14 cellular contexts compared by ENCODE assay signal in genomic region chr9:137032893-137033292, GRCh38. TPM values are rescaled to one million over a fixed set of nuclear protein-coding genes. Genes with fewer than 3 reads are reported as not detected.
DNase-seq lines count a peak whose midpoint lies in the region; ATAC-seq and TF ChIP-seq lines count a peak whose summit lies in the region.
"Had no signal": no experiment of that assay in that cellular context is flagged by ENCODE, and none has a peak within 500 bp of the region (broad histone marks: within the 10 kb centered on the region; RNA-seq: fewer than 3 reads in every experiment).

No MANE protein-coding gene starts in this region.

- ATAC-seq in activated CD8-positive, alpha-beta T cell treated with anti-CD3 and anti-CD28 coated beads, Interleukin-2, amount 10 ng/mL, durations not matched to agents 7 days and 5 days = no peak
- ATAC-seq in activated CD8-positive, alpha-beta T cell treated with anti-CD3 and anti-CD28 coated beads for 36 hours = no peak
- ATAC-seq in T-cell (replicated peaks in 1 of 4) = no peak
- peak; percentile 22 for ATAC-seq in left ventricle myocardium superior
- no peak for ATAC-seq in GM19324 (IDR thresholded peaks at IDR 0.05; ENCODE audit: low FRiP score, unreplicated experiment)
- ATAC-seq: A549, HCT116 had no signal

- H3K4me3 Mint-ChIP-seq in activated CD8-positive, alpha-beta T cell treated with anti-CD3 and anti-CD28 coated beads, Interleukin-2, amount 10 ng/mL, durations not matched to agents 7 days and 5 days = no peak overlapping the region
- H3K4me3 Mint-ChIP-seq in activated CD8-positive, alpha-beta T cell treated with anti-CD3 and anti-CD28 coated beads for 36 hours = no peak overlapping the region
- H3K4me3 Mint-ChIP-seq in T-cell (peak overlapping the region in 2 of 3 donors; percentile 64 to 72), osteocyte (ENCODE audit: unreplicated experiment) (no peak overlapping the region)
- H3K4me3 Mint-ChIP-seq in stimulated activated naive CD8-positive, alpha-beta T cell treated with anti-CD3 and anti-CD28 coated beads, Interleukin-15, Interleukin-2, amounts not matched to agents 100 ng/mL and 50 ng/mL, for 24 hours = peak overlapping the region; percentile 40

- H3K36me3 Mint-ChIP-seq in activated CD8-positive, alpha-beta T cell treated with anti-CD3 and anti-CD28 coated beads, Interleukin-2, amount 10 ng/mL, durations not matched to agents 7 days and 5 days (ENCODE audit: low read depth) = no peaks in the 10 kb centered on the region
- H3K36me3 Mint-ChIP-seq in activated CD8-positive, alpha-beta T cell treated with anti-CD3 and anti-CD28 coated beads for 36 hours (ENCODE audit: low read depth) = no peaks in the 10 kb centered on the region
- H3K36me3 Mint-ChIP-seq in T-cell (no peaks in the 10 kb centered on the region), osteocyte (ENCODE audit: unreplicated experiment) (peaks cover 3% of the 10 kb centered on the region)
- H3K36me3 Mint-ChIP-seq in stimulated activated naive CD8-positive, alpha-beta T cell treated with anti-CD3 and anti-CD28 coated beads, Interleukin-15, Interleukin-2, amounts not matched to agents 100 ng/mL and 50 ng/mL, for 24 hours (ENCODE audit: low read depth) = no peaks in the 10 kb centered on the region

- CTCF ChIA-PET in activated CD8-positive, alpha-beta T cell treated with anti-CD3 and anti-CD28 coated beads, Interleukin-2, amount 10 ng/mL, durations not matched to agents 7 days and 5 days (lab: Charles Lee) = interaction anchor here (1.1 to 2.3 kb wide), 4 partner anchors 14 to 242 kb away, joined by 3 to 5 read pairs (median 4); partner anchors contain the start of genes AJM1 and TMEM141
- CTCF ChIA-PET in activated CD8-positive, alpha-beta T cell treated with anti-CD3 and anti-CD28 coated beads for 36 hours (lab: Charles Lee) = interaction anchor here (1.1 to 8.3 kb wide), 4 partner anchors 14 to 87 kb away, joined by 5 to 109 read pairs (median 48); partner anchors contain the start of genes C8G, FBXW5 and SAPCD2
- CTCF ChIA-PET in T-cell (lab: Charles Lee) = interaction anchor here in 1 of 2 donors (1.0 to 1.1 kb wide), 2 partner anchors 14 to 85 kb away, joined by 3 read pairs; no protein-coding TSS in a partner anchor

- H3K27ac Mint-ChIP-seq in activated CD8-positive, alpha-beta T cell treated with anti-CD3 and anti-CD28 coated beads, Interleukin-2, amount 10 ng/mL, durations not matched to agents 7 days and 5 days = peak overlapping the region; percentile 41
- no peak overlapping the region for H3K27ac Mint-ChIP-seq in activated CD8-positive, alpha-beta T cell treated with anti-CD3 and anti-CD28 coated beads for 36 hours
- H3K27ac Mint-ChIP-seq in T-cell (peak overlapping the region; percentile 82 to 85), osteocyte (ENCODE audit: unreplicated experiment) (no peak overlapping the region)
- H3K27ac Mint-ChIP-seq in stimulated activated naive CD8-positive, alpha-beta T cell treated with anti-CD3 and anti-CD28 coated beads, Interleukin-15, Interleukin-2, amounts not matched to agents 100 ng/mL and 50 ng/mL, for 24 hours = no peak overlapping the region

- no peaks in the 10 kb centered on the region for H3K9me3 Mint-ChIP-seq in activated CD8-positive, alpha-beta T cell treated with anti-CD3 and anti-CD28 coated beads, Interleukin-2, amount 10 ng/mL, durations not matched to agents 7 days and 5 days (ENCODE audit: insufficient read depth)
- no peaks in the 10 kb centered on the region for H3K9me3 Mint-ChIP-seq in activated CD8-positive, alpha-beta T cell treated with anti-CD3 and anti-CD28 coated beads for 36 hours
- no peaks in the 10 kb centered on the region for H3K9me3 Mint-ChIP-seq in T-cell
- no peaks in the 10 kb centered on the region for H3K9me3 Mint-ChIP-seq in stimulated activated naive CD8-positive, alpha-beta T cell treated with anti-CD3 and anti-CD28 coated beads, Interleukin-15, Interleukin-2, amounts not matched to agents 100 ng/mL and 50 ng/mL, for 24 hours
- no peaks in the 10 kb centered on the region for H3K9me3 Mint-ChIP-seq in osteocyte (ENCODE audit: unreplicated experiment)

- no peak for TF ChIP-seq CTCF in activated CD8-positive, alpha-beta T cell treated with anti-CD3 and anti-CD28 coated beads for 36 hours (IDR thresholded peaks at IDR 0.05)
- TF ChIP-seq CTCF in osteocyte (IDR thresholded peaks at IDR 0.05) = no peak

- intact Hi-C loops in activated CD8-positive, alpha-beta T cell treated with anti-CD3 and anti-CD28 coated beads for 36 hours (cut with micrococcal nuclease) = no loop called here
- intact Hi-C loops in left ventricle myocardium superior (cut with micrococcal nuclease) = no loop called here

- POLR2A ChIA-PET in activated CD8-positive, alpha-beta T cell treated with anti-CD3 and anti-CD28 coated beads, Interleukin-2, amount 10 ng/mL, durations not matched to agents 7 days and 5 days (lab: Charles Lee) = no interaction called here
- POLR2A ChIA-PET in activated CD8-positive, alpha-beta T cell treated with anti-CD3 and anti-CD28 coated beads for 36 hours (lab: Charles Lee) = no interaction called here
- POLR2A ChIA-PET in T-cell (lab: Charles Lee) = no interaction called here

- DNase-seq in activated CD8-positive, alpha-beta T cell treated with anti-CD3 and anti-CD28 coated beads, Interleukin-2, amount 10 ng/mL, durations not matched to agents 7 days and 5 days = no peak
- DNase-seq in activated CD8-positive, alpha-beta T cell treated with anti-CD3 and anti-CD28 coated beads for 36 hours = no peak
- DNase-seq in T-cell (peak in 6 of 34 experiments; percentile 19 to 53 (median 26)), left ventricle myocardium superior (peak; percentile 80), NCI-H510A treated with DMSO at 0.1 percent for 48 hours (lab: John Stamatoyannopoulos, UW) (no peak), osteocyte (ENCODE audit: extremely low spot score, unreplicated experiment) (no peak)
- DNase-seq: kidney, NCI-H526 treated with DMSO at 0.1 percent for 48 hours, SK-N-SH had no signal

- no peaks in the 10 kb centered on the region for H3K27me3 Mint-ChIP-seq in activated CD8-positive, alpha-beta T cell treated with anti-CD3 and anti-CD28 coated beads, Interleukin-2, amount 10 ng/mL, durations not matched to agents 7 days and 5 days (ENCODE audit: low read depth)
- H3K27me3 Mint-ChIP-seq in activated CD8-positive, alpha-beta T cell treated with anti-CD3 and anti-CD28 coated beads for 36 hours = no peaks in the 10 kb centered on the region
- no peaks in the 10 kb centered on the region for H3K27me3 Mint-ChIP-seq in T-cell
- H3K27me3 Mint-ChIP-seq in stimulated activated naive CD8-positive, alpha-beta T cell treated with anti-CD3 and anti-CD28 coated beads, Interleukin-15, Interleukin-2, amounts not matched to agents 100 ng/mL and 50 ng/mL, for 24 hours = no peaks in the 10 kb centered on the region
- no peaks in the 10 kb centered on the region for H3K27me3 Mint-ChIP-seq in osteocyte (ENCODE audit: unreplicated experiment)

- peaks cover 64% of the 10 kb centered on the region for H3K4me1 Mint-ChIP-seq in activated CD8-positive, alpha-beta T cell treated with anti-CD3 and anti-CD28 coated beads, Interleukin-2, amount 10 ng/mL, durations not matched to agents 7 days and 5 days (ENCODE audit: low read depth)
- peaks cover 47% of the 10 kb centered on the region for H3K4me1 Mint-ChIP-seq in activated CD8-positive, alpha-beta T cell treated with anti-CD3 and anti-CD28 coated beads for 36 hours (ENCODE audit: low read depth)
- peaks cover 42 to 53% (median 43%) of the 10 kb centered on the region in 3 donors for H3K4me1 Mint-ChIP-seq in T-cell
- peaks cover 53% of the 10 kb centered on the region for H3K4me1 Mint-ChIP-seq in stimulated activated naive CD8-positive, alpha-beta T cell treated with anti-CD3 and anti-CD28 coated beads, Interleukin-15, Interleukin-2, amounts not matched to agents 100 ng/mL and 50 ng/mL, for 24 hours (ENCODE audit: low read depth)
- peaks cover 4% of the 10 kb centered on the region for H3K4me1 Mint-ChIP-seq in osteocyte (ENCODE audit: unreplicated experiment)

RNA-seq across cellular contexts. Expression of gene FUT7, which starts 1.0 kb away (rescaled TPM):
- total RNA-seq in activated CD8-positive, alpha-beta T cell treated with anti-CD3 and anti-CD28 coated beads, Interleukin-2, amount 10 ng/mL, durations not matched to agents 7 days and 5 days = 1 to 10 TPM; 2.5 to 2.6 TPM
- total RNA-seq in activated CD8-positive, alpha-beta T cell treated with anti-CD3 and anti-CD28 coated beads for 36 hours = under 1 TPM in 1 of 2 experiments, not detected in 1; 0.09 TPM
- total RNA-seq in T-cell = 1 to 10 TPM; 1.1 to 7.7 (median 5.1) TPM
- 0.17 TPM for total RNA-seq in left ventricle myocardium superior
- total RNA-seq in osteocyte = 0.13 TPM in 1 of 2 replicates, not detected in the other
- total RNA-seq: osteoblast had no signal

RNA-seq across cellular contexts. Expression of gene ABCA2, which starts 4.9 kb away (rescaled TPM):
- 10 to 100 TPM; 61.5 to 62.0 TPM for total RNA-seq in activated CD8-positive, alpha-beta T cell treated with anti-CD3 and anti-CD28 coated beads, Interleukin-2, amount 10 ng/mL, durations not matched to agents 7 days and 5 days
- 10 to 100 TPM; 11.8 to 16.2 TPM for total RNA-seq in activated CD8-positive, alpha-beta T cell treated with anti-CD3 and anti-CD28 coated beads for 36 hours
- 100 to 1,000 TPM in 3 of 5 donors, 10 to 100 TPM in 2; 58.6 to 138 (median 121) TPM for total RNA-seq in T-cell
- total RNA-seq in left ventricle myocardium superior = 33.8 TPM
- total RNA-seq in osteocyte = 47.6 and 55.1 TPM in 2 replicates

RNA-seq across cellular contexts. Expression of gene NPDC1, which starts 13.1 kb away (rescaled TPM):
- 10 to 100 TPM; 20.1 to 29.9 TPM for total RNA-seq in activated CD8-positive, alpha-beta T cell treated with anti-CD3 and anti-CD28 coated beads, Interleukin-2, amount 10 ng/mL, durations not matched to agents 7 days and 5 days
- total RNA-seq in activated CD8-positive, alpha-beta T cell treated with anti-CD3 and anti-CD28 coated beads for 36 hours = 10 to 100 TPM; 18.2 to 21.2 TPM
- 10 to 100 TPM; 32.4 to 76.7 (median 57.0) TPM for total RNA-seq in T-cell
- 59.0 TPM for total RNA-seq in left ventricle myocardium superior
- total RNA-seq in osteocyte = 84.4 and 91.0 TPM in 2 replicates

RNA-seq across cellular contexts. Expression of gene ENTPD2, which starts 21.0 kb away (rescaled TPM):
- under 1 TPM in 1 of 2 experiments, not detected in 1; 0.34 TPM for total RNA-seq in activated CD8-positive, alpha-beta T cell treated with anti-CD3 and anti-CD28 coated beads, Interleukin-2, amount 10 ng/mL, durations not matched to agents 7 days and 5 days
- not detected for total RNA-seq in activated CD8-positive, alpha-beta T cell treated with anti-CD3 and anti-CD28 coated beads for 36 hours
- total RNA-seq in T-cell (under 1 TPM in 1 of 5 donors, not detected in 4; 0.32 TPM), left ventricle myocardium superior (2.1 TPM), osteocyte (0.46 TPM in 1 of 2 replicates, not detected in the other)
- total RNA-seq: osteoblast had no signal

RNA-seq across cellular contexts. Expression of gene CLIC3, which starts 36.5 kb away (rescaled TPM):
- 1 to 10 TPM; 3.6 to 4.8 TPM for total RNA-seq in activated CD8-positive, alpha-beta T cell treated with anti-CD3 and anti-CD28 coated beads, Interleukin-2, amount 10 ng/mL, durations not matched to agents 7 days and 5 days
- total RNA-seq in activated CD8-positive, alpha-beta T cell treated with anti-CD3 and anti-CD28 coated beads for 36 hours = not detected
- total RNA-seq in T-cell (10 to 100 TPM in 2 of 5 donors, 1 to 10 TPM in 3; 5.4 to 24.7 (median 8.0) TPM), left ventricle myocardium superior (1.7 TPM), osteocyte (0.52 TPM in 1 of 2 replicates, not detected in the other)

Comparison
In these comparisons a context has a peak if more than half of its experiments do, and no peak if none do; other contexts are left out.
1. H3K27ac Mint-ChIP-seq: peak in activated CD8-positive, alpha-beta T cell treated with anti-CD3 and anti-CD28 coated beads, Interleukin-2, amount 10 ng/mL, durations not matched to agents 7 days and 5 days (single experiment) and T-cell (2 of 2); none in activated CD8-positive, alpha-beta T cell treated with anti-CD3 and anti-CD28 coated beads for 36 hours (single experiment), stimulated activated naive CD8-positive, alpha-beta T cell treated with anti-CD3 and anti-CD28 coated beads, Interleukin-15, Interleukin-2, amounts not matched to agents 100 ng/mL and 50 ng/mL, for 24 hours (single experiment) and osteocyte (single experiment).
2. H3K4me3 Mint-ChIP-seq: peak in T-cell (2 of 3) and stimulated activated naive CD8-positive, alpha-beta T cell treated with anti-CD3 and anti-CD28 coated beads, Interleukin-15, Interleukin-2, amounts not matched to agents 100 ng/mL and 50 ng/mL, for 24 hours (single experiment); none in activated CD8-positive, alpha-beta T cell treated with anti-CD3 and anti-CD28 coated beads, Interleukin-2, amount 10 ng/mL, durations not matched to agents 7 days and 5 days (single experiment), activated CD8-positive, alpha-beta T cell treated with anti-CD3 and anti-CD28 coated beads for 36 hours (single experiment) and osteocyte (single experiment).